In genomic region chr2:241909769-241910168, GRCh38 we compare ENCODE assay signal across 2 cellular contexts.
A peak's percentile ranks its signal among the peaks of the same experiment; 100 is the strongest.
TF ChIP-seq lines count a peak whose summit lies in the region.

No MANE protein-coding gene starts in this region.

TF ChIP-seq in liver, 16 proteins besides CTCF, POLR2A, EP300 and RAD21:
- TF ChIP-seq RXRA (IDR thresholded peaks at IDR 0.05) (peak; percentile 54 to 76), HNF4A (conservative IDR thresholded peaks at IDR 0.05) (peak; percentile 16 to 26), YY1 (IDR thresholded peaks at IDR 0.05) (no peak), TAF1 (conservative IDR thresholded peaks at IDR 0.05) (no peak)
TF ChIP-seq in liver: peak in this region for 2.

TF ChIP-seq in HepG2, 621 proteins besides CTCF, POLR2A, EP300 and RAD21:
- TF ChIP-seq, protein P1, sequence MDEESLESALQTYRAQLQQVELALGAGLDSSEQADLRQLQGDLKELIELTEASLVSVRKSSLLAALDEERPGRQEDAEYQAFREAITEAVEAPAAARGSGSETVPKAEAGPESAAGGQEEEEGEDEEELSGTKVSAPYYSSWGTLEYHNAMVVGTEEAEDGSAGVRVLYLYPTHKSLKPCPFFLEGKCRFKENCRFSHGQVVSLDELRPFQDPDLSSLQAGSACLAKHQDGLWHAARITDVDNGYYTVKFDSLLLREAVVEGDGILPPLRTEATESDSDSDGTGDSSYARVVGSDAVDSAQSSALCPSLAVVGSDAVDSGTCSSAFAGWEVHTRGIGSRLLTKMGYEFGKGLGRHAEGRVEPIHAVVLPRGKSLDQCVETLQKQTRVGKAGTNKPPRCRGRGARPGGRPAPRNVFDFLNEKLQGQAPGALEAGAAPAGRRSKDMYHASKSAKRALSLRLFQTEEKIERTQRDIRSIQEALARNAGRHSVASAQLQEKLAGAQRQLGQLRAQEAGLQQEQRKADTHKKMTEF (CRISPR knock-in tag; IDR thresholded peaks at IDR 0.05), result no peak
- TF ChIP-seq PHF20 (CRISPR knock-in tag; IDR thresholded peaks at IDR 0.05) (no peak), STAT5B (CRISPR knock-in tag; IDR thresholded peaks at IDR 0.05) (no peak), GABPA (IDR thresholded peaks at IDR 0.05; ENCODE audit: low read depth, low read length) (no peak), GABPA (CRISPR knock-in tag; IDR thresholded peaks at IDR 0.05; ENCODE audit: low read depth) (no peak), ZNF224 (CRISPR knock-in tag; IDR thresholded peaks at IDR 0.05) (no peak)
